Comparison of ENCODE assay signal across 8 cellular contexts in the genomic region with DNA sequence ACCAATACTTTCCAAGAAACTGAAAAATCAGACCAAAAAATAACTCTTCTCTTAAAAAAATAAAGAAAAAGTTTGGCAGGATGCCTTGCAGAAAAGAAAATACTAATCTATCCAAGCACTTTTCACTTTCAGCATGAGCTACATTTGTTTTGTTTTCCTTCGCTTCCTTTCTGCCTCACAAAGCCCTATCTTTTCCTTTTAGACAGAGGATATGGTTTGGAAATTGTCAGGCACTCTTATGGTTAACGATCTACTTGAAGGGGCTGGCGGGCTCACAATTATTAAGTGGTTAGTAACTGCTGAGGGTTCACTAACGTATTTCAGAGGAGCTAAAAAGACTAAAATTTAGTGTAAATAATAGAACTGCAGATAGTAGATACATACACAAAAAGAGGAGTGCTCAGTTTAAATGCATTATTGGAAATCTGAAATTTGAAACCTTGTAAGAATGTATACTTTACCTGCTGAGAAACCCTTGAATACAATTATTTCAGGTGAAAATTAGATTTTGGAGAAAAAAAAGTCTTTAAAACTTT. TPM values are rescaled to one million over a fixed set of nuclear protein-coding genes. Genes with fewer than 3 reads are reported as not detected.
DNase-seq lines count a peak whose midpoint lies in the region; ATAC-seq and TF ChIP-seq lines count a peak whose summit lies in the region.

No MANE protein-coding gene starts in this region.

- H3K9ac ChIP-seq in SK-N-SH = peak overlapping the region; percentile 95
- peak overlapping the region; percentile 52 for H3K9ac ChIP-seq in fibroblast of lung (ENCODE audit: insufficient read depth, low read length)

- no peak for TF ChIP-seq CTCF in SK-N-SH (IDR thresholded peaks at IDR 0.05)
- TF ChIP-seq CTCF in fibroblast of lung (conservative IDR thresholded peaks at IDR 0.05 in 1 of 2, IDR thresholded peaks at IDR 0.05 in 1 of 2; ENCODE audit: low read depth in 1 of 2, low read length in 2 of 2) = no peak
- TF ChIP-seq CTCF in GM20000 (IDR thresholded peaks at IDR 0.05; ENCODE audit: extremely low read depth, missing control alignments) = no peak

- intact Hi-C loops in activated naive CD4-positive, alpha-beta T cell treated with anti-CD3 and anti-CD28 coated beads for 36 hours (cut with micrococcal nuclease) = loop anchor here (5.0 to 10.0 kb wide), 3 partner anchors 280 to 702 kb away; a partner anchor contains a TSS

- whole genome bisulfite sequencing in SK-N-SH (ENCODE audit: low lambda C conversion rate) = 13% methylated on average over 4 of the region's 4 CpGs

- H3K27ac ChIP-seq in SK-N-SH (ENCODE audit: low read depth in 2 of 2, low read length in 1 of 2) (peak overlapping the region; percentile 95 to 96), fibroblast of lung (ENCODE audit: insufficient read depth, low read length) (peak overlapping the region; percentile 22)

- H2AFZ ChIP-seq in SK-N-SH (ENCODE audit: low read depth) (peak overlapping the region; percentile 77), fibroblast of lung (ENCODE audit: low read length) (no peak overlapping the region)

- peaks cover 6% of the 10 kb centered on the region in 2 experiments for H3K36me3 ChIP-seq in SK-N-SH (replicated peaks in 1 of 2; ENCODE audit: control insufficient read depth in 1 of 2, insufficient read depth in 2 of 2, low read length in 1 of 2)
- H3K36me3 ChIP-seq in fibroblast of lung (ENCODE audit: control insufficient read depth, insufficient read depth, low read length) = no peaks in the 10 kb centered on the region

- H3K36me3 Mint-ChIP-seq in activated naive CD4-positive, alpha-beta T cell treated with anti-CD3 and anti-CD28 coated beads for 36 hours (ENCODE audit: low read depth) = peaks cover 19% of the 10 kb centered on the region

- H3F3A ChIP-seq in SK-N-SH (replicated peaks; ENCODE audit: insufficient read depth) = peaks cover 20% of the 10 kb centered on the region

- H3K4me3 ChIP-seq in SK-N-SH (ENCODE audit: low read depth in 2 of 2, low read length in 1 of 2) (peak overlapping the region; percentile 80 to 88), fibroblast of lung (replicated peaks in 1 of 4; ENCODE audit: control extremely low read depth in 1 of 4, insufficient read depth in 1 of 4, low read depth in 3 of 4, low read length in 4 of 4) (peak overlapping the region; percentile 49 to 88 (median 78)), skeletal muscle cell (ENCODE audit: low read depth, low read length) (peak overlapping the region; percentile 87)

- H3K4me2 ChIP-seq in SK-N-SH (peak overlapping the region; percentile 91), fibroblast of lung (ENCODE audit: extremely low read depth, insufficient read depth, low read length) (peak overlapping the region; percentile 75)

- H4K20me1 ChIP-seq in SK-N-SH (ENCODE audit: insufficient read depth) (no peaks in the 10 kb centered on the region), fibroblast of lung (ENCODE audit: control insufficient read depth, extremely low read depth, insufficient read depth, low read length) (no peaks in the 10 kb centered on the region)

- peaks cover 18% of the 10 kb centered on the region for H3K27me3 Mint-ChIP-seq in activated naive CD4-positive, alpha-beta T cell treated with anti-CD3 and anti-CD28 coated beads for 36 hours (ENCODE audit: low read depth)

- POLR2A ChIA-PET in SK-N-SH (lab: Yijun Ruan, JAX) = no interaction called here

- no peak for TF ChIP-seq EP300 in SK-N-SH (IDR thresholded peaks at IDR 0.05; ENCODE audit: borderline replicate concordance in 1 of 2, low read depth in 1 of 2, low read length in 1 of 2)

- no peaks in the 10 kb centered on the region for H3K9me3 Mint-ChIP-seq in activated naive CD4-positive, alpha-beta T cell treated with anti-CD3 and anti-CD28 coated beads for 36 hours

- H3K27ac Mint-ChIP-seq in activated naive CD4-positive, alpha-beta T cell treated with anti-CD3 and anti-CD28 coated beads for 36 hours = no peak overlapping the region

- H3K4me1 Mint-ChIP-seq in activated naive CD4-positive, alpha-beta T cell treated with anti-CD3 and anti-CD28 coated beads for 36 hours (ENCODE audit: low read depth) = peaks cover 13% of the 10 kb centered on the region

- H3K9me3 ChIP-seq in SK-N-SH (no peaks in the 10 kb centered on the region), fibroblast of lung (ENCODE audit: control insufficient read depth, insufficient read depth, low read depth, low read length) (no peaks in the 10 kb centered on the region)

- CTCF ChIA-PET in activated naive CD4-positive, alpha-beta T cell treated with anti-CD3 and anti-CD28 coated beads for 36 hours (lab: Charles Lee) = interaction anchor here (1.2 to 2.0 kb wide), 2 partner anchors 68 to 216 kb away, joined by 3 to 7 read pairs; no protein-coding TSS in a partner anchor
- CTCF ChIA-PET in SK-N-SH (lab: Yijun Ruan, JAX) = interaction anchor here (0.8 to 3.3 kb wide), 10 partner anchors 11 to 389 kb away, joined by 3 to 28 read pairs (median 4); no protein-coding TSS in a partner anchor

- H3K27me3 ChIP-seq in SK-N-SH (ENCODE audit: insufficient read depth) (no peaks in the 10 kb centered on the region), fibroblast of lung (ENCODE audit: control insufficient read depth, insufficient read depth, low read length) (no peaks in the 10 kb centered on the region)

- DNase-seq in activated naive CD4-positive, alpha-beta T cell treated with anti-CD3 and anti-CD28 coated beads for 36 hours = no peak
- no peak for DNase-seq in activated naive CD4-positive, alpha-beta T cell treated with anti-CD3 and anti-CD28 coated beads, Interleukin-2, amount 50 U/mL, for 16 hours
- DNase-seq in SK-N-SH (peak; percentile 5), fibroblast of lung (ENCODE audit: low read depth in 2 of 2) (peak; percentile 45 to 56), skeletal muscle cell (ENCODE audit: low read depth) (no peak), GM20000 (ENCODE audit: low spot score) (no peak)

- TF ChIP-seq RAD21 in SK-N-SH (IDR thresholded peaks at IDR 0.05; ENCODE audit: low read length) = no peak

- ATAC-seq in HG03439 (IDR thresholded peaks at IDR 0.05; ENCODE audit: unreplicated experiment) (no peak), HG02678 (IDR thresholded peaks at IDR 0.05; ENCODE audit: unreplicated experiment) (no peak)

- H3K4me3 Mint-ChIP-seq in activated naive CD4-positive, alpha-beta T cell treated with anti-CD3 and anti-CD28 coated beads for 36 hours = peak overlapping the region; percentile 89

- H3K4me1 ChIP-seq in SK-N-SH (ENCODE audit: control insufficient read depth in 1 of 2, insufficient read depth in 2 of 2, low read depth in 1 of 2, low read length in 1 of 2) (peaks cover 3 to 16% of the 10 kb centered on the region in 2 experiments; a peak in 2 of 4 replicates), fibroblast of lung (ENCODE audit: control insufficient read depth, extremely low read depth, insufficient read depth, low read length) (peaks cover 2% of the 10 kb centered on the region)

- peaks cover 38% of the 10 kb centered on the region for H3K79me2 ChIP-seq in SK-N-SH (ENCODE audit: insufficient read depth)
- peaks cover 33% of the 10 kb centered on the region for H3K79me2 ChIP-seq in fibroblast of lung (ENCODE audit: control insufficient read depth, insufficient read depth, low read length)

- no peaks in the 10 kb centered on the region for H3K9me2 ChIP-seq in SK-N-SH

TF ChIP-seq in SK-N-SH, 30 proteins besides CTCF, POLR2A, EP300 and RAD21 (continues in another document):
- TF ChIP-seq, protein P1, sequence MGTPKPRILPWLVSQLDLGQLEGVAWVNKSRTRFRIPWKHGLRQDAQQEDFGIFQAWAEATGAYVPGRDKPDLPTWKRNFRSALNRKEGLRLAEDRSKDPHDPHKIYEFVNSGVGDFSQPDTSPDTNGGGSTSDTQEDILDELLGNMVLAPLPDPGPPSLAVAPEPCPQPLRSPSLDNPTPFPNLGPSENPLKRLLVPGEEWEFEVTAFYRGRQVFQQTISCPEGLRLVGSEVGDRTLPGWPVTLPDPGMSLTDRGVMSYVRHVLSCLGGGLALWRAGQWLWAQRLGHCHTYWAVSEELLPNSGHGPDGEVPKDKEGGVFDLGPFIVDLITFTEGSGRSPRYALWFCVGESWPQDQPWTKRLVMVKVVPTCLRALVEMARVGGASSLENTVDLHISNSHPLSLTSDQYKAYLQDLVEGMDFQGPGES (IDR thresholded peaks at IDR 0.05; ENCODE audit: low read depth, low read length) = no peak
- TF ChIP-seq, protein P2, sequence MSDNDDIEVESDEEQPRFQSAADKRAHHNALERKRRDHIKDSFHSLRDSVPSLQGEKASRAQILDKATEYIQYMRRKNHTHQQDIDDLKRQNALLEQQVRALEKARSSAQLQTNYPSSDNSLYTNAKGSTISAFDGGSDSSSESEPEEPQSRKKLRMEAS (IDR thresholded peaks at IDR 0.05; ENCODE audit: low read depth) = no peak
- no peak for TF ChIP-seq JUND (IDR thresholded peaks at IDR 0.05)
- no peak for TF ChIP-seq ELF1 (IDR thresholded peaks at IDR 0.05)
- no peak for TF ChIP-seq POLR2AphosphoS5 (IDR thresholded peaks at IDR 0.05; ENCODE audit: low read depth, low read length)
- TF ChIP-seq RCOR1 (IDR thresholded peaks at IDR 0.05; ENCODE audit: low read length) = no peak
- TF ChIP-seq, protein P3, sequence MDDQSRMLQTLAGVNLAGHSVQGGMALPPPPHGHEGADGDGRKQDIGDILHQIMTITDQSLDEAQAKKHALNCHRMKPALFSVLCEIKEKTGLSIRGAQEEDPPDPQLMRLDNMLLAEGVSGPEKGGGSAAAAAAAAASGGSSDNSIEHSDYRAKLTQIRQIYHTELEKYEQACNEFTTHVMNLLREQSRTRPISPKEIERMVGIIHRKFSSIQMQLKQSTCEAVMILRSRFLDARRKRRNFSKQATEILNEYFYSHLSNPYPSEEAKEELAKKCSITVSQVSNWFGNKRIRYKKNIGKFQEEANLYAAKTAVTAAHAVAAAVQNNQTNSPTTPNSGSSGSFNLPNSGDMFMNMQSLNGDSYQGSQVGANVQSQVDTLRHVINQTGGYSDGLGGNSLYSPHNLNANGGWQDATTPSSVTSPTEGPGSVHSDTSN (IDR thresholded peaks at IDR 0.05) = 0 out of 2 replicates have a peak, but pooled peaks have one; percentile 6
- TF ChIP-seq YY1 (IDR thresholded peaks at IDR 0.05; ENCODE audit: low read depth) = no peak

RNA-seq across cellular contexts. Expression of a gene that starts 0.9 kb away (rescaled TPM):
- 100 to 1,000 TPM in 1 of 2 experiments, 10 to 100 TPM in 1; 99.4 to 101 TPM for total RNA-seq in activated naive CD4-positive, alpha-beta T cell treated with anti-CD3 and anti-CD28 coated beads for 36 hours
- polyA plus RNA-seq in SK-N-SH (2012; rRNA removed) = 30.3 and 33.2 TPM in 2 replicates
- 29.6 and 31.5 TPM in 2 replicates for polyA plus RNA-seq in SK-N-SH (2012; cell fraction: cytosol; rRNA removed)
- polyA plus RNA-seq in SK-N-SH (2012; cell fraction: nucleus; rRNA removed) = 53.3 and 69.9 TPM in 2 replicates
- 9.8 and 17.8 TPM in 2 replicates for total RNA-seq in fibroblast of lung
- polyA plus RNA-seq in fibroblast of lung = 13.4 and 19.2 TPM in 2 replicates
- 6.2 and 10.6 TPM in 2 replicates for polyA plus RNA-seq in fibroblast of lung (2012)
- polyA minus RNA-seq in fibroblast of lung (ENCODE audit: low replicate concordance) = 17.8 and 53.6 TPM in 2 replicates

Comparison
In these comparisons a context has a peak if more than half of its experiments do, and no peak if none do; other contexts are left out.
1. DNase-seq: peak in SK-N-SH (single experiment) and fibroblast of lung (2 of 2); none in activated naive CD4-positive, alpha-beta T cell treated with anti-CD3 and anti-CD28 coated beads for 36 hours (single experiment), activated naive CD4-positive, alpha-beta T cell treated with anti-CD3 and anti-CD28 coated beads, Interleukin-2, amount 50 U/mL, for 16 hours (single experiment), skeletal muscle cell (single experiment) and GM20000 (single experiment).
2. Peak in every context shown above with its lines, with median percentiles within 50 percentile points of each other: H3K4me3 ChIP-seq.